Comparison of ENCODE assay signal across 8 cellular contexts in genomic region chr2:136117909-136118818, GRCh38. TPM values are rescaled to one million over a fixed set of nuclear protein-coding genes. Genes with fewer than 3 reads are reported as not detected.
DNase-seq lines count a peak whose midpoint lies in the region; ATAC-seq, FAIRE-seq and TF ChIP-seq lines count a peak whose summit lies in the region.

Gene CXCR4 (minus strand): TSS chr2:136118149. CDS start chr2:136118060, 89 bp downstream.

- peaks cover 12% of the 10 kb centered on the region for H3K4me1 ChIP-seq in HAP-1

- no peaks in the 10 kb centered on the region for H3K9me3 ChIP-seq in HAP-1

- DNase-seq in DMS 273 treated with DMSO at 0.1 percent for 48 hours (lab: John Stamatoyannopoulos, UW), result peak; percentile 77
- peak; percentile 59 to 79 for DNase-seq in HAP-1 (ENCODE audit: low spot score in 2 of 2)
- peak; percentile 66 for DNase-seq in NCI-H2029 treated with DMSO at 0.1 percent for 48 hours (lab: John Stamatoyannopoulos, UW)
- DNase-seq in bronchial epithelial cell (ENCODE audit: low read depth), result no peak
- peak in 3 of 4 experiments; percentile 64 to 72 (median 65) for DNase-seq in stimulated activated CD4-positive, alpha-beta T cell treated with anti-CD3 and anti-CD28 coated beads, Interleukin-1b, Interleukin-23, amount 100 ng/mL, for 24 hours (ENCODE audit: low read depth in 4 of 4, low spot score in 1 of 4)

- in situ Hi-C loops in HAP-1 (cut with MboI; ENCODE audit: low sequenced_read_pairs), result no loop called here

- ATAC-seq in GM21526 (IDR thresholded peaks at IDR 0.05; ENCODE audit: low FRiP score, unreplicated experiment), result no peak

- H3K27me3 ChIP-seq in HAP-1 (ENCODE audit: low read depth), result peaks cover 87% of the 10 kb centered on the region
- H3K27me3 ChIP-seq in bronchial epithelial cell (ENCODE audit: control insufficient read depth, insufficient read depth, low read length), result peaks cover 42% of the 10 kb centered on the region
- H3K27me3 ChIP-seq in layer of hippocampus (ENCODE audit: control insufficient read depth, insufficient read depth, low read length), result no peaks in the 10 kb centered on the region

- no peaks in the 10 kb centered on the region; the same call in 1 of the 2 replicates for H3K36me3 ChIP-seq in HAP-1 (replicated peaks)
- H3K36me3 ChIP-seq in bronchial epithelial cell (ENCODE audit: control insufficient read depth, insufficient read depth, low read length), result no peaks in the 10 kb centered on the region

- peak within 1 kb of the TSS; percentile 27 for H3K27ac ChIP-seq in layer of hippocampus (ENCODE audit: low read depth, low read length)

- TF ChIP-seq CTCF in WI38 (IDR thresholded peaks at IDR 0.05; ENCODE audit: low read depth, low read length), result no peak
- TF ChIP-seq CTCF in bronchial epithelial cell (IDR thresholded peaks at IDR 0.05; ENCODE audit: insufficient read depth, low read length, severe bottlenecking), result peak; percentile 21

- FAIRE-seq in bronchial epithelial cell (lab: Jason Lieb, UNC), result no peak

- peak within 1 kb of the TSS; percentile 29 for H3K4me3 ChIP-seq in HAP-1
- H3K4me3 ChIP-seq in WI38 (ENCODE audit: low read depth, low read length), result 0 out of 2 replicates have a peak within 1 kb of the TSS, but pooled peaks have one; percentile 8
- H3K4me3 ChIP-seq in bronchial epithelial cell (ENCODE audit: low read depth, low read length), result peak within 1 kb of the TSS; percentile 14

RNA-seq across cellular contexts. Expression of gene CXCR4, which starts in this region (rescaled TPM):
- under 0.01 TPM in 1 of 2 replicates, not detected in the other for total RNA-seq in bronchial epithelial cell
